ENCODE assay signal across 1 cellular context in genomic region chr2:86211033-86211795, GRCh38.
TF ChIP-seq lines count a peak whose summit lies in the region.

No MANE protein-coding gene starts in this region.

TF ChIP-seq in SK-N-SH, 30 proteins besides CTCF, POLR2A, EP300 and RAD21 (continued from another document):
- TF ChIP-seq NFIC (IDR thresholded peaks at IDR 0.05; ENCODE audit: borderline replicate concordance) (no peak), RFX5 (IDR thresholded peaks at IDR 0.05; ENCODE audit: low read length) (no peak)
